8 cellular contexts compared by ENCODE assay signal in genomic region chr19:4969292-4969771, GRCh38. TPM values are rescaled to one million over a fixed set of nuclear protein-coding genes. Genes with fewer than 3 reads are reported as not detected.
DNase-seq lines count a peak whose midpoint lies in the region; ATAC-seq and TF ChIP-seq lines count a peak whose summit lies in the region.

No MANE protein-coding gene starts in this region.

- H3K27me3 ChIP-seq in left lung (no peaks in the 10 kb centered on the region), tibial artery (no peaks in the 10 kb centered on the region)

- H3K4me3 ChIP-seq in left lung (peak overlapping the region; percentile 55 to 61), tibial artery (peak overlapping the region; percentile 73 to 87)

- no peaks in the 10 kb centered on the region for H3K27me3 Mint-ChIP-seq in activated T-cell treated with anti-CD3 and anti-CD28 coated beads, Interleukin-2, amount 50 U/mL, for 72 hours (ENCODE audit: low read depth)
- H3K27me3 Mint-ChIP-seq in activated T-helper 17 cell treated with anti-CD3 and anti-CD28 coated beads, Interleukin-2, amount 50 U/mL, for 72 hours: no peaks in the 10 kb centered on the region

- intact Hi-C loops in left lung (cut with DNase I): no loop called here
- intact Hi-C loops in tibial artery (cut with DNase I; ENCODE audit: low total_unique reads): no loop called here

- no peaks in the 10 kb centered on the region for H3K36me3 ChIP-seq in left lung
- H3K36me3 ChIP-seq in tibial artery: no peaks in the 10 kb centered on the region

- H3K4me1 ChIP-seq in left lung (peaks cover 10 to 52% of the 10 kb centered on the region in 2 donors), tibial artery (peaks cover 0 to 45% (median 39%) of the 10 kb centered on the region in 4 donors)

- H3K27ac Mint-ChIP-seq in activated T-cell treated with anti-CD3 and anti-CD28 coated beads, Interleukin-2, amount 50 U/mL, for 72 hours: peak overlapping the region; percentile 74
- H3K27ac Mint-ChIP-seq in activated T-helper 17 cell treated with anti-CD3 and anti-CD28 coated beads, Interleukin-2, amount 50 U/mL, for 72 hours: peak overlapping the region; percentile 94

- H3K4me1 Mint-ChIP-seq in activated T-cell treated with anti-CD3 and anti-CD28 coated beads, Interleukin-2, amount 50 U/mL, for 72 hours (ENCODE audit: low read depth): peaks cover 50% of the 10 kb centered on the region
- peaks cover 28% of the 10 kb centered on the region for H3K4me1 Mint-ChIP-seq in activated T-helper 17 cell treated with anti-CD3 and anti-CD28 coated beads, Interleukin-2, amount 50 U/mL, for 72 hours

- no peaks in the 10 kb centered on the region for H3K9me3 ChIP-seq in left lung
- no peaks in the 10 kb centered on the region for H3K9me3 ChIP-seq in tibial artery

- DNase-seq in activated T-cell treated with anti-CD3 and anti-CD28 coated beads, Interleukin-2, amount 50 U/mL, for 72 hours: no peak
- DNase-seq in activated T-cell treated with anti-CD3 and anti-CD28 coated beads, Interleukin-2, amount 50 U/mL, for 48 hours: no peak
- DNase-seq in left lung (no peak), tibial artery (no peak), NCI-H1105 treated with DMSO at 0.1 percent for 48 hours (lab: John Stamatoyannopoulos, UW) (no peak), NCI-H1092 treated with DMSO at 0.1 percent for 48 hours (lab: John Stamatoyannopoulos, UW) (no peak)

- H3K9me3 Mint-ChIP-seq in activated T-cell treated with anti-CD3 and anti-CD28 coated beads, Interleukin-2, amount 50 U/mL, for 72 hours: no peaks in the 10 kb centered on the region
- no peaks in the 10 kb centered on the region for H3K9me3 Mint-ChIP-seq in activated T-helper 17 cell treated with anti-CD3 and anti-CD28 coated beads, Interleukin-2, amount 50 U/mL, for 72 hours

- peak overlapping the region; percentile 97 for H3K4me3 Mint-ChIP-seq in activated T-cell treated with anti-CD3 and anti-CD28 coated beads, Interleukin-2, amount 50 U/mL, for 72 hours
- H3K4me3 Mint-ChIP-seq in activated T-helper 17 cell treated with anti-CD3 and anti-CD28 coated beads, Interleukin-2, amount 50 U/mL, for 72 hours: peak overlapping the region; percentile 97

- no peak for ATAC-seq in activated T-cell treated with anti-CD3 and anti-CD28 coated beads, Interleukin-2, amount 50 U/mL, for 72 hours (replicated peaks in 1 of 2)
- ATAC-seq in activated T-helper 17 cell treated with anti-CD3 and anti-CD28 coated beads, Interleukin-2, amount 50 U/mL, for 72 hours (replicated peaks): no peak
- ATAC-seq in left lung (no peak), HG02840 (IDR thresholded peaks at IDR 0.05; ENCODE audit: low FRiP score, unreplicated experiment) (no peak)

- H3K27ac ChIP-seq in left lung (peak overlapping the region in 1 of 2 donors; percentile 76), tibial artery (peak overlapping the region; percentile 72)

- TF ChIP-seq CTCF in left lung (IDR thresholded peaks at IDR 0.05) (no peak), tibial artery (IDR thresholded peaks at IDR 0.05) (no peak)

- peaks cover 0 to 9% of the 10 kb centered on the region in 2 donors for H3K36me3 Mint-ChIP-seq in activated T-cell treated with anti-CD3 and anti-CD28 coated beads, Interleukin-2, amount 50 U/mL, for 72 hours (ENCODE audit: insufficient read depth in 2 of 2)
- peaks cover 35% of the 10 kb centered on the region for H3K36me3 Mint-ChIP-seq in activated T-helper 17 cell treated with anti-CD3 and anti-CD28 coated beads, Interleukin-2, amount 50 U/mL, for 72 hours (ENCODE audit: low read depth)

RNA-seq across cellular contexts. Expression of gene KDM4B, which starts 0.4 kb away (rescaled TPM):
- total RNA-seq in activated T-cell treated with anti-CD3 and anti-CD28 coated beads, Interleukin-2, amount 50 U/mL, for 72 hours: 10 to 100 TPM; 31.3 to 37.1 TPM
- 10 to 100 TPM; 33.8 to 83.5 TPM for total RNA-seq in activated T-helper 17 cell treated with anti-CD3 and anti-CD28 coated beads, Interleukin-2, amount 50 U/mL, for 72 hours
- total RNA-seq in left lung: 10 to 100 TPM; 35.5 to 42.1 TPM
